ENCODE assay signal across 23 cellular contexts in the genomic region with DNA sequence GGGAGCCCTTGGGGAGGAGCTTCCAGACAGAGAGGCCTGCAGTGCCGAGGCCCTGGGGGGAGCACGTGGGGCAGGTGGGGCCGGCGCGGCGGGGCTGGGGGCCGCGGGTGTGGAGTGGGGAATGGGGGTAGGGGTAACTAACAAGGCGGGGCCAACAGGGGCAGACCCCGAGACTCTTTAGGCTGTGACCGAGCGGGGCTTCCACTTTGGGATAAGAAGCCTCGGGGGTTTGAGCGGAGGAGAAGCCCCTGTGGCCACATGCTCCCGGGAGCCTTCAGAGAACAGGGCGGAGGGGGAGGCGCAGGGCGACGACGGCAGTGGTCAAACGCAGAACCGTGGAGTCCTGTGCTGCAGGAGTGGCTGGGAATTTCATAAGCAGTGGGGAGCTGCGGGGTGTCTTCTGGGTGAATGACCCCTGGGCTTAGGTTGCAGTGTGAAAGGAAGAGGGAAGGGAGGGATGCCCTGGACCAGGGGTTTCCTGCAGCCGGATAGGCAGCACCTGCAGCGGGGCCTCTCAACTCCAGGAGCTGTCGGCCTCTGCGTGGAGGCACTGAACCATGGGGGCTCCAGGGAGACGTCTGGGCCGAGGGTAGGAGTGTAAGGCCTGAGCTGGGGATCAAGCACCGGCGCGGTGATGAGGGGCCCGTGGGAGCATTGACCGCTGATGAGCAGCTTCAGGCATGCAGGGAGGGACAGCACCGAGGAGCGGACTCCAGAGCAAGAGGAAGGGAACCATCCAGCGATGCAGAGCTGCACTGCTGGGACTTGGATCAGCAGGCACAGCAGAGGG.
"Had no signal": no experiment of that assay in that cellular context is flagged by ENCODE, and none has a peak within 500 bp of the region (broad histone marks: within the 10 kb centered on the region; RNA-seq: fewer than 3 reads in every experiment).

No MANE protein-coding gene starts in this region.

- H3K4me1 Mint-ChIP-seq: immature natural killer cell; naive thymus-derived CD4-positive, alpha-beta T cell had no signal

- DNase-seq: activated CD4-positive, alpha-beta T cell treated with anti-CD3 and anti-CD28 coated beads for 1 hour; activated CD4-positive, alpha-beta T cell treated with anti-CD3 and anti-CD28 coated beads, Interleukin-2, amount 50 U/mL, for 4 hours; activated gamma-delta T cell treated with Interleukin-2 at 50 U/mL for 16 hours; activated T-cell treated with anti-CD3 and anti-CD28 coated beads for 4 hours; adrenal gland; cortex of kidney; effector CD4-positive, alpha-beta T cell; heart right ventricle; immature natural killer cell; mesenchymal stem cell; naive thymus-derived CD4-positive, alpha-beta T cell; posterior cingulate gyrus; stimulated activated CD4-positive, alpha-beta T cell treated with anti-CD3 and anti-CD28 coated beads, Interleukin-2, amount 100 ng/mL, for 24 hours; trophoblast cell had no signal

- H3K4me3 ChIP-seq: adrenal gland, breast epithelium, esophagus muscularis mucosa, gastroesophageal sphincter, heart right ventricle, suprapubic skin had no signal

- H3K4me3 Mint-ChIP-seq: activated T-helper 1 cell treated with anti-CD3 and anti-CD28 coated beads, Interleukin-12 subunit alpha, Interleukin-12 subunit beta, Interleukin-2, Interleukin-4 antibody, amounts not matched to agents 30 ng/mL and 10 ng/mL and 1 ng/mL, durations not matched to agents 14 hours and 24 hours and 36 hours; immature natural killer cell; naive thymus-derived CD4-positive, alpha-beta T cell; stimulated activated naive CD8-positive, alpha-beta T cell treated with anti-CD3 and anti-CD28 coated beads, Interleukin-15, Interleukin-2, amounts not matched to agents 100 ng/mL and 50 ng/mL, for 24 hours; T-helper 1 cell treated with Interleukin-12 subunit alpha and Interleukin-12 subunit beta and Interleukin-4 antibody, amounts not matched to agents 30 μg/mL and 1 μg/mL, for 36 hours had no signal

- H3K36me3 Mint-ChIP-seq: activated naive CD4-positive, alpha-beta T cell treated with anti-CD3 and anti-CD28 coated beads, Interleukin-2, amount 50 U/mL, for 72 hours; immature natural killer cell; naive thymus-derived CD4-positive, alpha-beta T cell had no signal

- H3K27ac Mint-ChIP-seq: activated T-helper 1 cell treated with anti-CD3 and anti-CD28 coated beads, Interleukin-12 subunit alpha, Interleukin-12 subunit beta, Interleukin-2, Interleukin-4 antibody, amounts not matched to agents 30 ng/mL and 10 ng/mL and 1 ng/mL, durations not matched to agents 14 hours and 24 hours and 36 hours; immature natural killer cell; naive thymus-derived CD4-positive, alpha-beta T cell; stimulated activated naive CD8-positive, alpha-beta T cell treated with anti-CD3 and anti-CD28 coated beads, Interleukin-15, Interleukin-2, amounts not matched to agents 100 ng/mL and 50 ng/mL, for 24 hours; T-helper 1 cell treated with Interleukin-12 subunit alpha and Interleukin-12 subunit beta and Interleukin-4 antibody, amounts not matched to agents 30 μg/mL and 1 μg/mL, for 36 hours had no signal

- H3K27ac ChIP-seq: adrenal gland, breast epithelium, esophagus muscularis mucosa, gastroesophageal sphincter, heart right ventricle, suprapubic skin, VCaP had no signal

- H3K27me3 ChIP-seq: adrenal gland, breast epithelium, gastroesophageal sphincter, heart right ventricle, suprapubic skin had no signal

- ATAC-seq: activated naive CD4-positive, alpha-beta T cell treated with anti-CD3 and anti-CD28 coated beads, Interleukin-2, amount 50 U/mL, for 72 hours; gastroesophageal sphincter; heart right ventricle; naive thymus-derived CD4-positive, alpha-beta T cell had no signal

- H3K36me3 ChIP-seq: adrenal gland, breast epithelium, esophagus muscularis mucosa, gastroesophageal sphincter, heart right ventricle, suprapubic skin had no signal

- H3K9me3 Mint-ChIP-seq: activated naive CD4-positive, alpha-beta T cell treated with anti-CD3 and anti-CD28 coated beads, Interleukin-2, amount 50 U/mL, for 72 hours; activated T-helper 1 cell treated with anti-CD3 and anti-CD28 coated beads, Interleukin-12 subunit alpha, Interleukin-12 subunit beta, Interleukin-2, Interleukin-4 antibody, amounts not matched to agents 30 ng/mL and 10 ng/mL and 1 ng/mL, durations not matched to agents 14 hours and 24 hours and 36 hours; immature natural killer cell; naive thymus-derived CD4-positive, alpha-beta T cell; stimulated activated naive CD8-positive, alpha-beta T cell treated with anti-CD3 and anti-CD28 coated beads, Interleukin-15, Interleukin-2, amounts not matched to agents 100 ng/mL and 50 ng/mL, for 24 hours; T-helper 1 cell treated with Interleukin-12 subunit alpha and Interleukin-12 subunit beta and Interleukin-4 antibody, amounts not matched to agents 30 μg/mL and 1 μg/mL, for 36 hours had no signal

- H3K9me3 ChIP-seq: adrenal gland, breast epithelium, esophagus muscularis mucosa, gastroesophageal sphincter, suprapubic skin had no signal

- H3K4me1 ChIP-seq: adrenal gland, breast epithelium, esophagus muscularis mucosa, gastroesophageal sphincter, suprapubic skin had no signal
